8 cellular contexts compared by ENCODE assay signal in genomic region chr1:52926864-52927218, GRCh38. TPM values are rescaled to one million over a fixed set of nuclear protein-coding genes. Genes with fewer than 3 reads are reported as not detected.
DNase-seq lines count a peak whose midpoint lies in the region; ATAC-seq and TF ChIP-seq lines count a peak whose summit lies in the region.

No MANE protein-coding gene starts in this region.

- TF ChIP-seq POLR2A in NB4 (IDR thresholded peaks at IDR 0.05; ENCODE audit: extremely low read depth, insufficient read length) (no peak), esophagus muscularis mucosa (IDR thresholded peaks at IDR 0.05; ENCODE audit: low read depth) (no peak)

- TF ChIP-seq EP300 in esophagus muscularis mucosa (IDR thresholded peaks at IDR 0.05), result no peak

- H3K27me3 ChIP-seq in esophagus muscularis mucosa, result no peaks in the 10 kb centered on the region

- TF ChIP-seq CTCF in NB4 (IDR thresholded peaks at IDR 0.05; ENCODE audit: low read depth, low read length), result no peak
- TF ChIP-seq CTCF in esophagus muscularis mucosa (IDR thresholded peaks at IDR 0.05), result no peak
- no peak for TF ChIP-seq CTCF in retinal pigment epithelial cell (conservative IDR thresholded peaks at IDR 0.05; ENCODE audit: low read depth, low read length)

- intact Hi-C loops in esophagus muscularis mucosa (cut with DNase I), result loop anchor here (10.0 kb wide), 1 partner anchor 258 kb away; no protein-coding TSS in a partner anchor

- DNase-seq in NB4 (ENCODE audit: low read depth) (no peak), esophagus muscularis mucosa (ENCODE audit: extremely low spot score) (no peak), retinal pigment epithelial cell (ENCODE audit: low read depth) (no peak), putamen (ENCODE audit: low spot score) (no peak), NCI-H2107 (lab: John Stamatoyannopoulos, UW) (no peak)
- DNase-seq in stimulated activated CD4-positive, alpha-beta T cell treated with anti-CD3 and anti-CD28 coated beads, Interleukin-15, amount 100 ng/mL, for 24 hours, result no peak

- ATAC-seq in GM19035 (IDR thresholded peaks at IDR 0.05; ENCODE audit: unreplicated experiment), result peak; percentile 22
- no peak for ATAC-seq in HG03045 (IDR thresholded peaks at IDR 0.05; ENCODE audit: unreplicated experiment)

- H3K4me1 ChIP-seq in esophagus muscularis mucosa, result peaks cover 22 to 35% (median 30%) of the 10 kb centered on the region in 4 donors

- H3K9me3 ChIP-seq in esophagus muscularis mucosa, result no peaks in the 10 kb centered on the region

- peak overlapping the region; percentile 77 to 82 (median 80) for H3K27ac ChIP-seq in esophagus muscularis mucosa (replicated peaks in 1 of 4)

- peak overlapping the region; percentile 75 for H3K4me3 ChIP-seq in NB4 (ENCODE audit: low read depth, low read length)
- peak overlapping the region; percentile 66 to 79 (median 69) for H3K4me3 ChIP-seq in esophagus muscularis mucosa
- H3K4me3 ChIP-seq in retinal pigment epithelial cell (ENCODE audit: low read length), result peak overlapping the region; percentile 75

- WGBS in esophagus muscularis mucosa, result 32% methylated on average over 7 of the region's 13 CpGs

- H3K36me3 ChIP-seq in esophagus muscularis mucosa, result no peaks in the 10 kb centered on the region

RNA-seq across cellular contexts. Expression of gene SCP2, which starts 0.2 kb away (rescaled TPM):
- total RNA-seq in esophagus muscularis mucosa, result 10 to 100 TPM; 83.0 to 94.3 (median 92.1) TPM

RNA-seq across cellular contexts. Expression of gene ECHDC2, which starts 5.3 kb away (rescaled TPM):
- 10 to 100 TPM; 45.7 to 87.6 (median 73.4) TPM for total RNA-seq in esophagus muscularis mucosa
